In the genomic region with DNA sequence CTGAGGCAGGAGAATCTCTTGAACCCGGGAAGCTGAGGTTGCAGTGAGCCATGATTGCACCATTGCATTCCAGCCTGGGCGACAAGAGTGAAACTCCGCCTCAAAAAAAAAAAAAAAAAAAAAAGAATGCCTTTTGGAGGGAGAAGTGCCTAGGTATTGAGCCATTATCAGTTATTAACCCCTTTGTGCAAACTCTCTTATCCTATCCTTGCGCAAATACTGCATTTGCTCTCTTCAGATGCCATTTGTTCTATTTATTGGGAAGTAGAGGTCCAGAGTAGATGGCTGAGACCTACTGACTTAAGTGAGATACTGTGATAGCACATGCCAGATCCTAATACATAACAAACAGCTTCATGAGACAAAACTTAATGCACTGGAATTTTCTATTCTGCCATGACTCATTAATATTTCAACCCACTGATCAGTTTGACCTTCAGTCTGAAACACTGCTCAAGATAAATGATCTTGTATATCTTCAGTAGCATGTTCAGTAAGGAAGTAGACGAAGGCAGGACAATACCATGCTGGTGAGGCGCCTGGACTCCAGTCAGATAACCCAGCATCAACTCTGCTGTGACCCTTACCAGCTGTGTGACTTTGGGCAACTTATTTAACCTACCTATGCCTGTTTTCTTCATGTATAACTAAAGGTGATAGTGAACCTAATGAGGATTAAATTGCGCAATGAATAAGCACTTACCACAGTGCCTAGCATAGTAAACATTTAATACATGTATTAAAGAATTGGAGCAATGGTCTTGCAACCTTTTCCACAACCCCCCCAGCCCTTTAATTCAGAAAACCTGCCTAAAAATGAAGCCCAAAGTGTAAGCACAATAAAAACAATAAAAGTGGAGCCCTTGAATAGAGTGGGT, we compare ENCODE assay signal across 12 cellular contexts. TPM values are rescaled to one million over a fixed set of nuclear protein-coding genes. Genes with fewer than 3 reads are reported as not detected.
DNase-seq lines count a peak whose midpoint lies in the region; ATAC-seq, FAIRE-seq and TF ChIP-seq lines count a peak whose summit lies in the region.
"Had no signal": no experiment of that assay in that cellular context is flagged by ENCODE, and none has a peak within 500 bp of the region (broad histone marks: within the 10 kb centered on the region; RNA-seq: fewer than 3 reads in every experiment).

No MANE protein-coding gene starts in this region.

- 38 to 82% (median 51%) methylated on average over 7 of the region's 7 CpGs for WGBS in small intestine, 3 donors
- WGBS in testis, 2 donors = 89 to 91% methylated on average over 7 of the region's 7 CpGs

- no peak for TF ChIP-seq CTCF in activated CD8-positive, alpha-beta T cell treated with anti-CD3 and anti-CD28 coated beads for 36 hours (IDR thresholded peaks at IDR 0.05)
- no peak for TF ChIP-seq CTCF in dorsolateral prefrontal cortex (IDR thresholded peaks at IDR 0.05 in 54 of 56, conservative IDR thresholded peaks at IDR 0.05 in 2 of 56; ENCODE audit: low read depth in 1 of 56, partially characterized antibody in 56 of 56)
- no peak for TF ChIP-seq CTCF in testis (IDR thresholded peaks at IDR 0.05)

- no peak overlapping the region for H3K4me3 ChIP-seq in dorsolateral prefrontal cortex
- H3K4me3 ChIP-seq in small intestine (ENCODE audit: low read depth in 1 of 2, low read length in 2 of 2) = no peak overlapping the region
- H3K4me3 ChIP-seq in HAP-1 = no peak overlapping the region
- no peak overlapping the region for H3K4me3 ChIP-seq in testis
- H3K4me3 ChIP-seq: esophagus muscularis mucosa, upper lobe of right lung had no signal

- H3K9me3 ChIP-seq in small intestine (ENCODE audit: control insufficient read depth, low read depth) = no peaks in the 10 kb centered on the region
- no peaks in the 10 kb centered on the region for H3K9me3 ChIP-seq in HAP-1
- no peaks in the 10 kb centered on the region for H3K9me3 ChIP-seq in testis
- H3K9me3 ChIP-seq: esophagus muscularis mucosa, upper lobe of right lung had no signal

- peaks cover 0 to 6% of the 10 kb centered on the region in 2 donors for H3K4me1 ChIP-seq in small intestine (ENCODE audit: control insufficient read depth in 2 of 2, insufficient read depth in 1 of 2, low read depth in 1 of 2, low read length in 1 of 2)
- H3K4me1 ChIP-seq in HAP-1 = peaks cover 18% of the 10 kb centered on the region
- peaks cover 27% of the 10 kb centered on the region for H3K4me1 ChIP-seq in testis

- FAIRE-seq in small intestine (lab: Jason Lieb, UNC) = no peak

- H3K27ac Mint-ChIP-seq in activated CD8-positive, alpha-beta T cell treated with anti-CD3 and anti-CD28 coated beads for 36 hours = peak overlapping the region; percentile 32
- no peak overlapping the region for H3K27ac Mint-ChIP-seq in activated CD8-positive, alpha-beta T cell treated with anti-CD3 and anti-CD28 coated beads, Interleukin-2, amount 10 ng/mL, durations not matched to agents 7 days and 5 days

- TF ChIP-seq POLR2A in testis (IDR thresholded peaks at IDR 0.05) = no peak

- H3K4me1 Mint-ChIP-seq in activated CD8-positive, alpha-beta T cell treated with anti-CD3 and anti-CD28 coated beads for 36 hours (ENCODE audit: low read depth) = peaks cover 49% of the 10 kb centered on the region
- H3K4me1 Mint-ChIP-seq in activated CD8-positive, alpha-beta T cell treated with anti-CD3 and anti-CD28 coated beads, Interleukin-2, amount 10 ng/mL, durations not matched to agents 7 days and 5 days (ENCODE audit: low read depth) = peaks cover 44% of the 10 kb centered on the region

- CTCF ChIA-PET in activated CD8-positive, alpha-beta T cell treated with anti-CD3 and anti-CD28 coated beads for 36 hours (lab: Charles Lee) = interaction anchor here (1.0 kb wide), 1 partner anchor 39 kb away, joined by 3 read pairs; no protein-coding TSS in a partner anchor
- CTCF ChIA-PET in activated CD8-positive, alpha-beta T cell treated with anti-CD3 and anti-CD28 coated beads, Interleukin-2, amount 10 ng/mL, durations not matched to agents 7 days and 5 days (lab: Charles Lee) = interaction anchor here (1.0 kb wide), 1 partner anchor 221 kb away, joined by 3 read pairs; no protein-coding TSS in a partner anchor

- H3K36me3 ChIP-seq in small intestine (ENCODE audit: control insufficient read depth in 2 of 2, insufficient read depth in 2 of 2, low read length in 2 of 2) = peaks cover 2 to 6% of the 10 kb centered on the region in 2 donors
- peaks cover 18% of the 10 kb centered on the region for H3K36me3 ChIP-seq in HAP-1 (replicated peaks)
- no peaks in the 10 kb centered on the region for H3K36me3 ChIP-seq in testis (ENCODE audit: low read depth, missing control alignments)

- DNase-seq in activated CD8-positive, alpha-beta T cell treated with anti-CD3 and anti-CD28 coated beads for 36 hours = no peak
- no peak for DNase-seq in activated CD8-positive, alpha-beta T cell treated with anti-CD3 and anti-CD28 coated beads, Interleukin-2, amount 10 ng/mL, durations not matched to agents 7 days and 5 days
- DNase-seq in OCI-M1 (lab: John Stamatoyannopoulos, UW) = peak; percentile 25
- no peak for DNase-seq in dorsolateral prefrontal cortex
- peak; percentile 94 for DNase-seq in small intestine
- no peak for DNase-seq in HAP-1 (ENCODE audit: low spot score in 2 of 2)
- DNase-seq in testis = no peak
- no peak for DNase-seq in cerebellar nuclear complex (lab: John Stamatoyannopoulos, UW)
- DNase-seq: activated naive CD4-positive, alpha-beta T cell treated with Interleukin-2 at 50 U/mL for 16 hours; NCI-H2171; upper lobe of right lung had no signal

- peaks cover 50% of the 10 kb centered on the region for H3K36me3 Mint-ChIP-seq in activated CD8-positive, alpha-beta T cell treated with anti-CD3 and anti-CD28 coated beads for 36 hours (ENCODE audit: low read depth)
- H3K36me3 Mint-ChIP-seq in activated CD8-positive, alpha-beta T cell treated with anti-CD3 and anti-CD28 coated beads, Interleukin-2, amount 10 ng/mL, durations not matched to agents 7 days and 5 days (ENCODE audit: low read depth) = peaks cover 48% of the 10 kb centered on the region

- H3K27me3 ChIP-seq in dorsolateral prefrontal cortex (no peaks in the 10 kb centered on the region), small intestine (ENCODE audit: control insufficient read depth in 2 of 2, insufficient read depth in 2 of 2, low read length in 2 of 2) (no peaks in the 10 kb centered on the region), HAP-1 (ENCODE audit: low read depth) (no peaks in the 10 kb centered on the region), testis (no peaks in the 10 kb centered on the region)
- H3K27me3 ChIP-seq: esophagus muscularis mucosa, upper lobe of right lung had no signal

- POLR2A ChIA-PET in activated CD8-positive, alpha-beta T cell treated with anti-CD3 and anti-CD28 coated beads for 36 hours (lab: Charles Lee) = interaction anchor here (1.0 to 1.3 kb wide), 3 partner anchors 20 to 54 kb away, joined by 3 read pairs; a partner anchor contains a TSS
- POLR2A ChIA-PET in activated CD8-positive, alpha-beta T cell treated with anti-CD3 and anti-CD28 coated beads, Interleukin-2, amount 10 ng/mL, durations not matched to agents 7 days and 5 days (lab: Charles Lee) = no interaction called here

- no peak for ATAC-seq in activated CD8-positive, alpha-beta T cell treated with anti-CD3 and anti-CD28 coated beads for 36 hours
- ATAC-seq in activated CD8-positive, alpha-beta T cell treated with anti-CD3 and anti-CD28 coated beads, Interleukin-2, amount 10 ng/mL, durations not matched to agents 7 days and 5 days = no peak

- H3K4me3 Mint-ChIP-seq in activated CD8-positive, alpha-beta T cell treated with anti-CD3 and anti-CD28 coated beads for 36 hours = no peak overlapping the region
- H3K4me3 Mint-ChIP-seq in activated CD8-positive, alpha-beta T cell treated with anti-CD3 and anti-CD28 coated beads, Interleukin-2, amount 10 ng/mL, durations not matched to agents 7 days and 5 days = no peak overlapping the region

- H3K27ac ChIP-seq in dorsolateral prefrontal cortex = peak overlapping the region in 46 of 59 donors; percentile 6 to 85 (median 62)
- H3K27ac ChIP-seq in small intestine (ENCODE audit: low read depth in 1 of 2, low read length in 1 of 2) = peak overlapping the region; percentile 64 to 80
- H3K27ac ChIP-seq in testis = peak overlapping the region in 1 of 2 donors; percentile 57
- H3K27ac ChIP-seq: upper lobe of right lung had no signal

- intact Hi-C loops in activated CD8-positive, alpha-beta T cell treated with anti-CD3 and anti-CD28 coated beads for 36 hours (cut with micrococcal nuclease) = no loop called here
- intact Hi-C loops in dorsolateral prefrontal cortex (cut with DNase I) = no loop called here
- intact Hi-C loops in testis (cut with DNase I; ENCODE audit: low total_unique reads) = no loop called here

- in situ Hi-C loops in HAP-1 (cut with MboI; ENCODE audit: low sequenced_read_pairs) = no loop called here

- no peaks in the 10 kb centered on the region for H3K27me3 Mint-ChIP-seq in activated CD8-positive, alpha-beta T cell treated with anti-CD3 and anti-CD28 coated beads for 36 hours
- no peaks in the 10 kb centered on the region for H3K27me3 Mint-ChIP-seq in activated CD8-positive, alpha-beta T cell treated with anti-CD3 and anti-CD28 coated beads, Interleukin-2, amount 10 ng/mL, durations not matched to agents 7 days and 5 days (ENCODE audit: low read depth)

- no peaks in the 10 kb centered on the region for H3K9me3 Mint-ChIP-seq in activated CD8-positive, alpha-beta T cell treated with anti-CD3 and anti-CD28 coated beads for 36 hours
- no peaks in the 10 kb centered on the region for H3K9me3 Mint-ChIP-seq in activated CD8-positive, alpha-beta T cell treated with anti-CD3 and anti-CD28 coated beads, Interleukin-2, amount 10 ng/mL, durations not matched to agents 7 days and 5 days (ENCODE audit: insufficient read depth)

RNA-seq across cellular contexts. Expression of a gene that starts 5.7 kb away (rescaled TPM):
- total RNA-seq in activated CD8-positive, alpha-beta T cell treated with anti-CD3 and anti-CD28 coated beads for 36 hours = 10 to 100 TPM; 10.4 to 11.0 TPM
- total RNA-seq in activated CD8-positive, alpha-beta T cell treated with anti-CD3 and anti-CD28 coated beads, Interleukin-2, amount 10 ng/mL, durations not matched to agents 7 days and 5 days = 10 to 100 TPM in 1 of 2 experiments, 1 to 10 TPM in 1; 9.3 to 10.2 TPM
- 1 to 10 TPM; 3.8 to 9.2 (median 6.3) TPM for total RNA-seq in dorsolateral prefrontal cortex
- 10 to 100 TPM in 1 of 3 donors, 1 to 10 TPM in 2; 8.3 to 19.5 (median 9.2) TPM for polyA plus RNA-seq in small intestine
- total RNA-seq in testis = 10 to 100 TPM; 15.3 to 18.2 TPM
- polyA plus RNA-seq in testis (ENCODE audit: insufficient read depth, low read depth, low replicate concordance) = 12.7 TPM

RNA-seq across cellular contexts. Expression of a gene that starts 20.2 kb away (rescaled TPM):
- total RNA-seq in activated CD8-positive, alpha-beta T cell treated with anti-CD3 and anti-CD28 coated beads for 36 hours = 10 to 100 TPM; 30.2 to 32.7 TPM
- total RNA-seq in activated CD8-positive, alpha-beta T cell treated with anti-CD3 and anti-CD28 coated beads, Interleukin-2, amount 10 ng/mL, durations not matched to agents 7 days and 5 days = 10 to 100 TPM; 55.1 to 57.4 TPM
- total RNA-seq in dorsolateral prefrontal cortex = 10 to 100 TPM in 82 of 120 experiments, 1 to 10 TPM in 38; 6.7 to 13.7 (median 10.6) TPM
- polyA plus RNA-seq in small intestine = 10 to 100 TPM; 13.5 to 26.6 (median 25.3) TPM
- total RNA-seq in testis = 10 to 100 TPM; 88.8 to 89.1 TPM
- polyA plus RNA-seq in testis (ENCODE audit: insufficient read depth, low read depth, low replicate concordance) = 58.3 TPM

RNA-seq across cellular contexts. Expression of a gene that starts 20.4 kb away (rescaled TPM):
- total RNA-seq in activated CD8-positive, alpha-beta T cell treated with anti-CD3 and anti-CD28 coated beads for 36 hours = 100 to 1,000 TPM; 214 to 231 TPM
- total RNA-seq in activated CD8-positive, alpha-beta T cell treated with anti-CD3 and anti-CD28 coated beads, Interleukin-2, amount 10 ng/mL, durations not matched to agents 7 days and 5 days = 100 to 1,000 TPM; 229 to 241 TPM
- 100 to 1,000 TPM in 41 of 120 experiments, 10 to 100 TPM in 79; 70.0 to 141 (median 96.5) TPM for total RNA-seq in dorsolateral prefrontal cortex
- 100 to 1,000 TPM; 525 to 910 (median 823) TPM for polyA plus RNA-seq in small intestine
- 100 to 1,000 TPM; 102 to 114 TPM for total RNA-seq in testis
- 193 TPM for polyA plus RNA-seq in testis (ENCODE audit: insufficient read depth, low read depth, low replicate concordance)

RNA-seq across cellular contexts. Expression of a gene that starts 42.0 kb away (rescaled TPM):
- 10 to 100 TPM; 44.3 to 46.4 TPM for total RNA-seq in activated CD8-positive, alpha-beta T cell treated with anti-CD3 and anti-CD28 coated beads for 36 hours
- 10 to 100 TPM; 63.1 to 65.0 TPM for total RNA-seq in activated CD8-positive, alpha-beta T cell treated with anti-CD3 and anti-CD28 coated beads, Interleukin-2, amount 10 ng/mL, durations not matched to agents 7 days and 5 days
- 10 to 100 TPM in 1 of 120 experiments, 1 to 10 TPM in 116, under 1 TPM in 3; 0.89 to 10.9 (median 3.8) TPM for total RNA-seq in dorsolateral prefrontal cortex
- 10 to 100 TPM; 14.1 to 21.0 (median 18.3) TPM for polyA plus RNA-seq in small intestine
- total RNA-seq in testis = 10 to 100 TPM; 23.8 to 35.8 TPM
- polyA plus RNA-seq in testis (ENCODE audit: insufficient read depth, low read depth, low replicate concordance) = 85.7 TPM

RNA-seq across cellular contexts. Expression of a gene that starts 47.2 kb away (rescaled TPM):
- 10 to 100 TPM; 36.3 to 36.5 TPM for total RNA-seq in activated CD8-positive, alpha-beta T cell treated with anti-CD3 and anti-CD28 coated beads for 36 hours
- total RNA-seq in activated CD8-positive, alpha-beta T cell treated with anti-CD3 and anti-CD28 coated beads, Interleukin-2, amount 10 ng/mL, durations not matched to agents 7 days and 5 days = 10 to 100 TPM; 39.3 to 41.3 TPM
- total RNA-seq in dorsolateral prefrontal cortex (1 to 10 TPM in 84 of 120 experiments, under 1 TPM in 26, not detected in 10; 0.29 to 5.4 (median 1.5) TPM), testis (10 to 100 TPM in 1 of 2 donors, 1 to 10 TPM in 1; 9.0 to 13.4 TPM)
- polyA plus RNA-seq in small intestine (1 to 10 TPM; 2.4 to 9.8 (median 7.6) TPM), testis (ENCODE audit: insufficient read depth, low read depth, low replicate concordance) (8.2 TPM)

Comparison
In these comparisons a context has a peak if more than half of its experiments do, and no peak if none do; other contexts are left out.
1. DNase-seq: peak in OCI-M1 (single experiment) and small intestine (single experiment); none in activated CD8-positive, alpha-beta T cell treated with anti-CD3 and anti-CD28 coated beads for 36 hours (single experiment), activated CD8-positive, alpha-beta T cell treated with anti-CD3 and anti-CD28 coated beads, Interleukin-2, amount 10 ng/mL, durations not matched to agents 7 days and 5 days (single experiment), dorsolateral prefrontal cortex (0 of 10), HAP-1 (0 of 2), testis (single experiment) and cerebellar nuclear complex (0 of 2).